1 cellular context compared by ENCODE assay signal in genomic region chr11:68704887-68705286, GRCh38.
TF ChIP-seq lines count a peak whose summit lies in the region.

No MANE protein-coding gene starts in this region.

TF ChIP-seq in GM23338, 12 proteins besides CTCF, POLR2A, EP300 and RAD21 (continued from another document):
- TF ChIP-seq REST (IDR thresholded peaks at IDR 0.05; ENCODE audit: unreplicated experiment) (no peak), ZNF331 (CRISPR knock-in tag; IDR thresholded peaks at IDR 0.05; ENCODE audit: low read depth) (no peak), STAT1 (IDR thresholded peaks at IDR 0.05; ENCODE audit: unreplicated experiment) (no peak), ETS1 (IDR thresholded peaks at IDR 0.05) (no peak)
